ENCODE assay signal across 20 cellular contexts in the genomic region with DNA sequence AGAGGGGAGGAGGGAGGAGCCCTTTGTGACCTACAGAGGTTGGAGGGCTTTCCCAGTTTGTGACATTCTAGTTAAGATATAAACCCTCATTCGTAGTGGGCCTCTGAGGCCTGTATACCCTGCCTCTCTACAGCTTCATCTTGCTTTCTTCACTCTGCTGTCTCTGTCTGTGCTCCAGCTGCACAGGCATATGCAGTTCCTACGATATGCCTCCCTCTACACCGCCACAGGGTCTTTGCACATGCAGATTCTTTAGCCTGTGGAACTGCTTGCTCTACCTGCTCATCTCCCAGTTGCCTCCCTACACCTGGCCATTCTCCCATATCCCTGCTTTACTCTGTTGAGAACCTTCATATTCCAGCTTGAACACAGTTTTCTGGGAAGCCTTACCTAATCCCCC. TPM values are rescaled to one million over a fixed set of nuclear protein-coding genes. Genes with fewer than 3 reads are reported as not detected.
"Had no signal": no experiment of that assay in that cellular context is flagged by ENCODE, and none has a peak within 500 bp of the region (broad histone marks: within the 10 kb centered on the region; RNA-seq: fewer than 3 reads in every experiment).

No MANE protein-coding gene starts in this region.

- H3K36me3 Mint-ChIP-seq: naive thymus-derived CD4-positive, alpha-beta T cell had no signal

- H3K9me3 Mint-ChIP-seq: endodermal cell, nephron progenitor cell had no signal

- H3K27me3 Mint-ChIP-seq: naive thymus-derived CD4-positive, alpha-beta T cell had no signal

- H3K9me3 ChIP-seq: neutrophil, sigmoid colon, suprapubic skin, tibial artery, upper lobe of right lung, vagina had no signal

- H3K4me3 ChIP-seq: coronary artery, lung, sigmoid colon, skin epidermis, suprapubic skin, tibial artery, upper lobe of right lung, vagina had no signal

- H3K4me3 Mint-ChIP-seq: endodermal cell; naive thymus-derived CD4-positive, alpha-beta T cell; nephron progenitor cell had no signal

- H3K27ac ChIP-seq: coronary artery, neutrophil, sigmoid colon, skin epidermis, suprapubic skin, tibial artery, upper lobe of right lung, vagina had no signal

- DNase-seq: cerebellar nuclear complex; effector CD4-positive, alpha-beta T cell; endodermal cell; left colon; left ventricle myocardium superior; naive thymus-derived CD4-positive, alpha-beta T cell; nephron progenitor cell; posterior cingulate gyrus; sigmoid colon; stimulated activated CD4-positive, alpha-beta T cell treated with anti-CD3 and anti-CD28 coated beads, Interleukin-2, amount 100 ng/mL, for 24 hours; stimulated activated naive CD4-positive, alpha-beta T cell treated with Interleukin-2 at 50 U/mL for 16 hours; tibial artery; upper lobe of right lung had no signal

- H3K27me3 ChIP-seq: neutrophil, sigmoid colon, suprapubic skin, tibial artery, upper lobe of right lung, vagina had no signal

- H3K36me3 ChIP-seq: neutrophil, sigmoid colon, suprapubic skin, tibial artery, upper lobe of right lung, vagina had no signal

- ATAC-seq: left colon; left ventricle myocardium superior; naive thymus-derived CD4-positive, alpha-beta T cell; upper lobe of right lung had no signal

- H3K27ac Mint-ChIP-seq: endodermal cell; naive thymus-derived CD4-positive, alpha-beta T cell; nephron progenitor cell had no signal

- H3K4me1 ChIP-seq: suprapubic skin, tibial artery, upper lobe of right lung, vagina had no signal

- H3K4me1 Mint-ChIP-seq: naive thymus-derived CD4-positive, alpha-beta T cell had no signal

RNA-seq across cellular contexts. Expression of a gene that starts 38.1 kb away (rescaled TPM):
- total RNA-seq: mononuclear cell; naive thymus-derived CD4-positive, alpha-beta T cell had no signal
- polyA plus RNA-seq: naive thymus-derived CD4-positive, alpha-beta T cell had no signal
